Comparison of ENCODE assay signal across 1 cellular context in genomic region chr1:204362984-204363334, GRCh38.
TF ChIP-seq lines count a peak whose summit lies in the region.

No MANE protein-coding gene starts in this region.

TF ChIP-seq in K562, 482 proteins besides CTCF, POLR2A, EP300 and RAD21 (continues in another document):
- TF ChIP-seq KLF13 (tag; IDR thresholded peaks at IDR 0.05; ENCODE audit: borderline replicate concordance, low read depth) = no peak
- TF ChIP-seq ZNF395 (CRISPR knock-in tag; IDR thresholded peaks at IDR 0.05) = no peak
- TF ChIP-seq SRSF3 (IDR thresholded peaks at IDR 0.05; ENCODE audit: insufficient read depth, low read length) = no peak
- TF ChIP-seq GMEB1 (CRISPR knock-in tag; IDR thresholded peaks at IDR 0.05) = no peak
- TF ChIP-seq GABPA (tag; conservative IDR thresholded peaks at IDR 0.05; ENCODE audit: low read depth) = no peak
- no peak for TF ChIP-seq ZNF449 (CRISPR knock-in tag; IDR thresholded peaks at IDR 0.05)
- 0 out of 2 replicates have a peak, but pooled peaks have one; percentile 27 for TF ChIP-seq RERE (CRISPR knock-in tag; IDR thresholded peaks at IDR 0.05; ENCODE audit: borderline replicate concordance)
- no peak for TF ChIP-seq L3MBTL2 (IDR thresholded peaks at IDR 0.05)
- TF ChIP-seq ZFP91 (CRISPR knock-in tag; IDR thresholded peaks at IDR 0.05) = no peak
- TF ChIP-seq E2F5 (CRISPR knock-in tag; IDR thresholded peaks at IDR 0.05) = no peak
- TF ChIP-seq ZNF436 (CRISPR knock-in tag; IDR thresholded peaks at IDR 0.05) = no peak
- no peak for TF ChIP-seq NKRF (IDR thresholded peaks at IDR 0.05; ENCODE audit: borderline replicate concordance)
- TF ChIP-seq ZBTB7A (IDR thresholded peaks at IDR 0.05; ENCODE audit: borderline replicate concordance, control insufficient read depth, low read depth, low read length) = peak; percentile 36; the same call in 1 of the 2 replicates
- TF ChIP-seq PTTG1 (tag; IDR thresholded peaks at IDR 0.05; ENCODE audit: low read depth) = no peak
- TF ChIP-seq ZBTB12 (CRISPR knock-in tag; IDR thresholded peaks at IDR 0.05) = no peak
- no peak for TF ChIP-seq SFPQ (IDR thresholded peaks at IDR 0.05; ENCODE audit: low read depth, low read length)
- TF ChIP-seq ZNF740 (CRISPR knock-in tag; IDR thresholded peaks at IDR 0.05) = peak; percentile 17; the same call in 1 of the 2 replicates
- no peak for TF ChIP-seq ZNF740 (tag; IDR thresholded peaks at IDR 0.05)
- 0 out of 4 replicates have a peak, but pooled peaks of 1 of the 2 experiments have one; percentile 6 for TF ChIP-seq SRF (CRISPR knock-in tag; IDR thresholded peaks at IDR 0.05)
- no peak for TF ChIP-seq PCBP2 (IDR thresholded peaks at IDR 0.05; ENCODE audit: low read depth, low read length, poor library complexity, severe bottlenecking)
- no peak for TF ChIP-seq AFF1 (IDR thresholded peaks at IDR 0.05; ENCODE audit: low read depth in 1 of 2, partially characterized antibody in 2 of 2)
- TF ChIP-seq MAX (CRISPR knock-in tag; IDR thresholded peaks at IDR 0.05) = no peak
- TF ChIP-seq CBX5 (IDR thresholded peaks at IDR 0.05; ENCODE audit: borderline replicate concordance, low read depth) = no peak
- TF ChIP-seq CGGBP1 (CRISPR knock-in tag; IDR thresholded peaks at IDR 0.05) = no peak
- no peak for TF ChIP-seq PRPF4 (IDR thresholded peaks at IDR 0.05; ENCODE audit: insufficient read depth, low read depth, low read length, poor library complexity, severe bottlenecking)
- TF ChIP-seq HNRNPH1 (optimal IDR thresholded peaks at IDR 0.05; ENCODE audit: low read depth, low read length) = no peak
